ENCODE assay signal across 12 cellular contexts in genomic region chr1:41803656-41804055, GRCh38.
DNase-seq lines count a peak whose midpoint lies in the region; ATAC-seq and TF ChIP-seq lines count a peak whose summit lies in the region.
"Had no signal": no experiment of that assay in that cellular context is flagged by ENCODE, and none has a peak within 500 bp of the region (broad histone marks: within the 10 kb centered on the region; RNA-seq: fewer than 3 reads in every experiment).

No MANE protein-coding gene starts in this region.

- H3K79me2 ChIP-seq in OCI-LY3 (ENCODE audit: low read length): peaks cover 55% of the 10 kb centered on the region

- peak overlapping the region; percentile 3; the same call in 1 of the 2 replicates for H3K4me2 ChIP-seq in OCI-LY3 (ENCODE audit: low read length)
- H3K4me2 ChIP-seq: SK-N-SH had no signal

- TF ChIP-seq CTCF in GM12865 (IDR thresholded peaks at IDR 0.05; ENCODE audit: insufficient read depth, low read depth, low read length, missing control alignments) (no peak), OCI-LY3 (IDR thresholded peaks at IDR 0.05; ENCODE audit: low read depth, low read length) (no peak), psoas muscle (IDR thresholded peaks at IDR 0.05) (no peak), glutamatergic neuron (IDR thresholded peaks at IDR 0.05; ENCODE audit: partially characterized antibody, unreplicated experiment) (no peak)

- H3K27me3 ChIP-seq in OCI-LY3 (ENCODE audit: low read depth, low read length) (no peaks in the 10 kb centered on the region), psoas muscle (ENCODE audit: insufficient read depth in 3 of 3, low read length in 2 of 3) (no peaks in the 10 kb centered on the region)

- intact Hi-C loops in psoas muscle (cut with DNase I) (no loop called here), head of caudate nucleus (cut with DNase I) (no loop called here)

- peak overlapping the region; percentile 100 for H3K27ac ChIP-seq in OCI-LY3 (ENCODE audit: low read length)
- peak overlapping the region; percentile 80 for H3K27ac ChIP-seq in psoas muscle

- DNase-seq in GM12865 (ENCODE audit: low read depth) (peak; percentile 9), psoas muscle (no peak), NK-92 (lab: John Stamatoyannopoulos, UW; ENCODE audit: unreplicated experiment) (no peak), kidney tubule cell (ENCODE audit: low spot score) (no peak), head of caudate nucleus (no peak), glutamatergic neuron (no peak)
- no peak for DNase-seq in central memory CD8-positive, alpha-beta T cell (ENCODE audit: low spot score in 2 of 2)
- DNase-seq: Calu3, HCEC 1CT, NCI-H526, SK-N-SH had no signal

- ATAC-seq in central memory CD8-positive, alpha-beta T cell (replicated peaks; ENCODE audit: extremely low read depth, poor library complexity, severe bottlenecking): no peak
- peak; percentile 3 to 33 (median 26) for ATAC-seq in psoas muscle

- H3K36me3 ChIP-seq in OCI-LY3 (replicated peaks; ENCODE audit: low read depth, low read length) (peaks cover 7% of the 10 kb centered on the region), psoas muscle (ENCODE audit: insufficient read depth in 1 of 2, low read depth in 1 of 2) (no peaks in the 10 kb centered on the region)

- no peaks in the 10 kb centered on the region for H4K20me1 ChIP-seq in OCI-LY3 (ENCODE audit: insufficient read depth, low read length)

- peak overlapping the region; percentile 97 for H3K27ac Mint-ChIP-seq in central memory CD8-positive, alpha-beta T cell (ENCODE audit: low read depth)
- no peak overlapping the region for H3K27ac Mint-ChIP-seq in glutamatergic neuron (ENCODE audit: unreplicated experiment)

- H3K4me3 Mint-ChIP-seq in central memory CD8-positive, alpha-beta T cell: peak overlapping the region; percentile 70
- H3K4me3 Mint-ChIP-seq in glutamatergic neuron (ENCODE audit: unreplicated experiment): no peak overlapping the region

- H3K9me3 Mint-ChIP-seq in central memory CD8-positive, alpha-beta T cell: peaks cover 5% of the 10 kb centered on the region
- peaks cover 2% of the 10 kb centered on the region for H3K9me3 Mint-ChIP-seq in glutamatergic neuron (ENCODE audit: unreplicated experiment)

- peak overlapping the region; percentile 88; the same call in 1 of the 2 replicates for H3K9ac ChIP-seq in OCI-LY3 (ENCODE audit: low read length)
- H3K9ac ChIP-seq: SK-N-SH had no signal

- H3K27me3 Mint-ChIP-seq in central memory CD8-positive, alpha-beta T cell: no peaks in the 10 kb centered on the region
- H3K27me3 Mint-ChIP-seq in glutamatergic neuron (ENCODE audit: unreplicated experiment): peaks cover 5% of the 10 kb centered on the region

- H3K36me3 Mint-ChIP-seq in central memory CD8-positive, alpha-beta T cell (ENCODE audit: insufficient read depth): peaks cover 8% of the 10 kb centered on the region
- H3K36me3 Mint-ChIP-seq in glutamatergic neuron (ENCODE audit: unreplicated experiment): peaks cover 10% of the 10 kb centered on the region

- whole genome bisulfite sequencing in psoas muscle, 3 donors: 73 to 90% (median 76%) methylated on average over 4 of the region's 4 CpGs

- H3K4me1 ChIP-seq in OCI-LY3 (ENCODE audit: low read length): peaks cover 100% of the 10 kb centered on the region
- H3K4me1 ChIP-seq in psoas muscle: peaks cover 29% of the 10 kb centered on the region

- no peak overlapping the region for H2AFZ ChIP-seq in OCI-LY3 (ENCODE audit: low read depth, low read length)

- H3K4me3 ChIP-seq in GM12865 (ENCODE audit: low read depth, low read length) (peak overlapping the region; percentile 29), OCI-LY3 (ENCODE audit: low read length) (no peak overlapping the region), psoas muscle (no peak overlapping the region)

- peaks cover 89% of the 10 kb centered on the region for H3K4me1 Mint-ChIP-seq in central memory CD8-positive, alpha-beta T cell
- H3K4me1 Mint-ChIP-seq in glutamatergic neuron (ENCODE audit: low read depth, unreplicated experiment): peaks cover 12% of the 10 kb centered on the region

- H3K9me3 ChIP-seq in OCI-LY3 (ENCODE audit: insufficient read depth, low read length): no peaks in the 10 kb centered on the region
- H3K9me3 ChIP-seq in psoas muscle: no peaks in the 10 kb centered on the region
- H3K9me3 ChIP-seq: SK-N-SH had no signal
